ENCODE assay signal across 24 cellular contexts in genomic region chr7:100415448-100415847, GRCh38.
"Had no signal": no experiment of that assay in that cellular context is flagged by ENCODE, and none has a peak within 500 bp of the region (broad histone marks: within the 10 kb centered on the region; RNA-seq: fewer than 3 reads in every experiment).

No MANE protein-coding gene starts in this region.

- ATAC-seq: effector memory CD8-positive, alpha-beta T cell; esophagus mucosa; gastrocnemius medialis; heart right ventricle; left cardiac atrium; left lung; left ventricle myocardium superior; lower lobe of right lung; mucosa of descending colon; naive thymus-derived CD8-positive, alpha-beta T cell had no signal

- H3K27ac Mint-ChIP-seq: dendritic cell treated with granulocyte-macrophage colony-stimulating factor and Interleukin-4, amounts not matched to agents 40 ng/mL and 50 ng/mL, for 4 days; effector memory CD8-positive, alpha-beta T cell; endodermal cell; mesothelial cell of epicardium; naive thymus-derived CD8-positive, alpha-beta T cell had no signal

- DNase-seq: cortex of kidney; effector CD8-positive, alpha-beta T cell; effector memory CD8-positive, alpha-beta T cell; endodermal cell; erythroblast; esophagus squamous epithelium; foreskin fibroblast; foreskin melanocyte; gastrocnemius medialis; glutamatergic neuron; head of caudate nucleus; heart right ventricle; hippocampal formation; left cardiac atrium; left lung; left ventricle myocardium superior; lower lobe of right lung; mesenchymal stem cell; mucosa of descending colon; naive B cell; naive thymus-derived CD8-positive, alpha-beta T cell had no signal

- H3K4me3 Mint-ChIP-seq: dendritic cell treated with granulocyte-macrophage colony-stimulating factor and Interleukin-4, amounts not matched to agents 40 ng/mL and 50 ng/mL, for 4 days; effector memory CD8-positive, alpha-beta T cell; endodermal cell; mesothelial cell of epicardium; naive B cell; naive thymus-derived CD8-positive, alpha-beta T cell had no signal

- H3K4me1 Mint-ChIP-seq: endodermal cell had no signal

- H3K36me3 Mint-ChIP-seq: mesothelial cell of epicardium had no signal

- H3K27me3 Mint-ChIP-seq: dendritic cell treated with granulocyte-macrophage colony-stimulating factor and Interleukin-4, amounts not matched to agents 40 ng/mL and 50 ng/mL, for 4 days; effector memory CD8-positive, alpha-beta T cell; naive B cell; naive thymus-derived CD8-positive, alpha-beta T cell had no signal

- H3K9me3 Mint-ChIP-seq: dendritic cell treated with granulocyte-macrophage colony-stimulating factor and Interleukin-4, amounts not matched to agents 40 ng/mL and 50 ng/mL, for 4 days; effector memory CD8-positive, alpha-beta T cell; endodermal cell; mesothelial cell of epicardium; naive B cell; naive thymus-derived CD8-positive, alpha-beta T cell had no signal
